Comparison of ENCODE assay signal across 8 cellular contexts in genomic region chr1:234725177-234726132, GRCh38.
DNase-seq lines count a peak whose midpoint lies in the region; ATAC-seq and TF ChIP-seq lines count a peak whose summit lies in the region.

No MANE protein-coding gene starts in this region.

- peak overlapping the region; percentile 93 for H3K27ac Mint-ChIP-seq in activated CD8-positive, alpha-beta T cell treated with anti-CD3 and anti-CD28 coated beads, Interleukin-2, amount 10 ng/mL, durations not matched to agents 7 days and 5 days
- peak overlapping the region; percentile 100 for H3K27ac Mint-ChIP-seq in endothelial cell (ENCODE audit: unreplicated experiment)

- no CpG with 5 or more reads among the region's 12 CpGs for WGBS in neuronal stem cell (ENCODE audit: extremely low coverage in 2 of 2, insufficient read length in 2 of 2, insufficient replicate concordance in 1 of 2), 2 donors

- intact Hi-C loops in uterus (cut with DNase I; ENCODE audit: low total_unique reads), result loop anchor here (2.0 to 10.0 kb wide), 3 partner anchors 115 to 349 kb away; partner anchors contain the start of gene IRF2BP2

- H3K14ac ChIP-seq in neuronal stem cell (ENCODE audit: low read length), result peak overlapping the region; percentile 66

- no peak overlapping the region for H3K4ac ChIP-seq in neuronal stem cell (ENCODE audit: low read length)

- peak overlapping the region; percentile 26 for H3K23ac ChIP-seq in neuronal stem cell (ENCODE audit: low read depth, low read length, poor library complexity)

- peak; percentile 79 for DNase-seq in activated CD8-positive, alpha-beta T cell treated with anti-CD3 and anti-CD28 coated beads, Interleukin-2, amount 10 ng/mL, durations not matched to agents 7 days and 5 days
- DNase-seq in endothelial cell (ENCODE audit: low spot score) (peak; percentile 34), neuronal stem cell (ENCODE audit: low spot score) (no peak), uterus (peak; percentile 55 to 76), NCI-H2107 treated with DMSO at 0.1 percent for 48 hours (lab: John Stamatoyannopoulos, UW; ENCODE audit: unreplicated experiment) (no peak)

- H3K9me3 Mint-ChIP-seq in activated CD8-positive, alpha-beta T cell treated with anti-CD3 and anti-CD28 coated beads, Interleukin-2, amount 10 ng/mL, durations not matched to agents 7 days and 5 days (ENCODE audit: insufficient read depth), result no peaks in the 10 kb centered on the region
- H3K9me3 Mint-ChIP-seq in endothelial cell (ENCODE audit: unreplicated experiment), result no peaks in the 10 kb centered on the region

- H2AFZ ChIP-seq in ACC112 (ENCODE audit: low read length, unreplicated experiment) (no peak overlapping the region), neuronal stem cell (ENCODE audit: low read length) (peak overlapping the region; percentile 67)

- H2BK12ac ChIP-seq in neuronal stem cell (ENCODE audit: low read length), result peak overlapping the region; percentile 25

- H3K9me3 ChIP-seq in KOPT-K1 (ENCODE audit: insufficient read depth, low read length, poor library complexity, severe bottlenecking) (no peaks in the 10 kb centered on the region), neuronal stem cell (replicated peaks in 1 of 2; ENCODE audit: control insufficient read depth in 2 of 2, insufficient read depth in 1 of 2, low read depth in 1 of 2, low read length in 2 of 2) (no peaks in the 10 kb centered on the region), uterus (no peaks in the 10 kb centered on the region)

- H3K4me3 Mint-ChIP-seq in activated CD8-positive, alpha-beta T cell treated with anti-CD3 and anti-CD28 coated beads, Interleukin-2, amount 10 ng/mL, durations not matched to agents 7 days and 5 days, result peak overlapping the region; percentile 66
- H3K4me3 Mint-ChIP-seq in endothelial cell (ENCODE audit: unreplicated experiment), result peak overlapping the region; percentile 56

- H2AK5ac ChIP-seq in neuronal stem cell (ENCODE audit: low read depth, low read length), result peak overlapping the region; percentile 72

- H3K27me3 ChIP-seq in ACC112 (ENCODE audit: insufficient read depth, low read length) (no peaks in the 10 kb centered on the region), neuronal stem cell (ENCODE audit: control insufficient read depth in 3 of 3, insufficient read depth in 3 of 3, low read depth in 1 of 3, low read length in 3 of 3) (no peaks in the 10 kb centered on the region), uterus (no peaks in the 10 kb centered on the region)

- peaks cover 3% of the 10 kb centered on the region for H3K79me2 ChIP-seq in ACC112 (ENCODE audit: control insufficient read depth, insufficient read depth, low read length, unreplicated experiment)

- no peak overlapping the region for H3K4me3 ChIP-seq in ACC112 (ENCODE audit: low read depth, low read length)
- peak overlapping the region in 1 of 2 donors; percentile 33 for H3K4me3 ChIP-seq in neuronal stem cell (ENCODE audit: low read length in 2 of 2)
- no peak overlapping the region for H3K4me3 ChIP-seq in uterus

- peak; percentile 48 for ATAC-seq in activated CD8-positive, alpha-beta T cell treated with anti-CD3 and anti-CD28 coated beads, Interleukin-2, amount 10 ng/mL, durations not matched to agents 7 days and 5 days
- no peak for ATAC-seq in GM18517 (IDR thresholded peaks at IDR 0.05; ENCODE audit: unreplicated experiment)

- peak overlapping the region; percentile 95 for H3K27ac ChIP-seq in ACC112 (ENCODE audit: low read depth, low read length)
- peak overlapping the region; percentile 99 for H3K27ac ChIP-seq in KOPT-K1 (ENCODE audit: low read depth, low read length, poor library complexity, severe bottlenecking)
- H3K27ac ChIP-seq in neuronal stem cell (replicated peaks; ENCODE audit: low read length), result no peak overlapping the region
- H3K27ac ChIP-seq in uterus, result peak overlapping the region; percentile 96 to 98

- H3K79me1 ChIP-seq in neuronal stem cell (ENCODE audit: low read depth, low read length), result no peaks in the 10 kb centered on the region

- CTCF ChIA-PET in activated CD8-positive, alpha-beta T cell treated with anti-CD3 and anti-CD28 coated beads, Interleukin-2, amount 10 ng/mL, durations not matched to agents 7 days and 5 days (lab: Charles Lee), result interaction anchor here (0.7 to 5.3 kb wide), 9 partner anchors 21 to 358 kb away, joined by 3 to 75 read pairs (median 9); partner anchors contain the start of gene IRF2BP2

- TF ChIP-seq CTCF in endothelial cell (IDR thresholded peaks at IDR 0.05; ENCODE audit: unreplicated experiment) (no peak), uterus (IDR thresholded peaks at IDR 0.05) (no peak)

- H3K27me3 Mint-ChIP-seq in activated CD8-positive, alpha-beta T cell treated with anti-CD3 and anti-CD28 coated beads, Interleukin-2, amount 10 ng/mL, durations not matched to agents 7 days and 5 days (ENCODE audit: low read depth), result no peaks in the 10 kb centered on the region
- peaks cover 19% of the 10 kb centered on the region for H3K27me3 Mint-ChIP-seq in endothelial cell (ENCODE audit: unreplicated experiment)

- peak overlapping the region; percentile 34 for H3K9ac ChIP-seq in neuronal stem cell (ENCODE audit: low read depth, low read length, poor library complexity)

- H4K8ac ChIP-seq in neuronal stem cell (ENCODE audit: low read depth, low read length), result no peak overlapping the region

- POLR2A ChIA-PET in activated CD8-positive, alpha-beta T cell treated with anti-CD3 and anti-CD28 coated beads, Interleukin-2, amount 10 ng/mL, durations not matched to agents 7 days and 5 days (lab: Charles Lee), result interaction anchor here (0.7 to 6.7 kb wide), 18 partner anchors 9 to 286 kb away, joined by 3 to 153 read pairs (median 5); partner anchors contain the start of gene IRF2BP2

- no peak overlapping the region for H3K4me2 ChIP-seq in neuronal stem cell (ENCODE audit: insufficient read depth, low read length, poor library complexity, severe bottlenecking)

- H4K91ac ChIP-seq in neuronal stem cell (ENCODE audit: low read depth, low read length, poor library complexity), result no peak overlapping the region

- TF ChIP-seq POLR2A in uterus (IDR thresholded peaks at IDR 0.05), result no peak

- no peak overlapping the region for H2BK5ac ChIP-seq in neuronal stem cell (ENCODE audit: low read length)

- peaks cover 93% of the 10 kb centered on the region for H3K4me1 Mint-ChIP-seq in activated CD8-positive, alpha-beta T cell treated with anti-CD3 and anti-CD28 coated beads, Interleukin-2, amount 10 ng/mL, durations not matched to agents 7 days and 5 days (ENCODE audit: low read depth)
- peaks cover 90% of the 10 kb centered on the region for H3K4me1 Mint-ChIP-seq in endothelial cell (ENCODE audit: unreplicated experiment)

- H3K18ac ChIP-seq in neuronal stem cell (ENCODE audit: low read length), result peak overlapping the region; percentile 83

- no peaks in the 10 kb centered on the region for H3K36me3 ChIP-seq in ACC112 (ENCODE audit: insufficient read depth, low read length)
- no peaks in the 10 kb centered on the region for H3K36me3 ChIP-seq in KOPT-K1 (ENCODE audit: insufficient read depth, low read length)
- H3K36me3 ChIP-seq in neuronal stem cell (replicated peaks in 1 of 2; ENCODE audit: control insufficient read depth in 2 of 2, insufficient read depth in 2 of 2, low read length in 2 of 2), result no peaks in the 10 kb centered on the region
- no peaks in the 10 kb centered on the region for H3K36me3 ChIP-seq in uterus

- peak overlapping the region; percentile 53 for H2BK15ac ChIP-seq in neuronal stem cell (ENCODE audit: low read length)

- H3K4me1 ChIP-seq in ACC112 (ENCODE audit: control insufficient read depth, insufficient read depth, low read length, unreplicated experiment), result peaks cover 59% of the 10 kb centered on the region
- H3K4me1 ChIP-seq in neuronal stem cell (ENCODE audit: control insufficient read depth in 2 of 2, insufficient read depth in 1 of 2, low read depth in 1 of 2, low read length in 2 of 2), result peaks cover 44 to 62% of the 10 kb centered on the region in 2 donors
- H3K4me1 ChIP-seq in uterus, result peaks cover 23 to 50% of the 10 kb centered on the region in 2 donors

- H3K36me3 Mint-ChIP-seq in activated CD8-positive, alpha-beta T cell treated with anti-CD3 and anti-CD28 coated beads, Interleukin-2, amount 10 ng/mL, durations not matched to agents 7 days and 5 days (ENCODE audit: low read depth), result peaks cover 3% of the 10 kb centered on the region
- H3K36me3 Mint-ChIP-seq in endothelial cell (ENCODE audit: low read depth, unreplicated experiment), result no peaks in the 10 kb centered on the region

- no peak overlapping the region for H2BK120ac ChIP-seq in neuronal stem cell (ENCODE audit: low read depth, low read length)

Comparison
In these comparisons a context has a peak if more than half of its experiments do, and no peak if none do; other contexts are left out.
1. DNase-seq: peak in activated CD8-positive, alpha-beta T cell treated with anti-CD3 and anti-CD28 coated beads, Interleukin-2, amount 10 ng/mL, durations not matched to agents 7 days and 5 days (single experiment), endothelial cell (single experiment) and uterus (2 of 2); none in neuronal stem cell (single experiment) and NCI-H2107 treated with DMSO at 0.1 percent for 48 hours (single experiment).